ENCODE assay signal across 20 cellular contexts in genomic region chr4:7767966-7768365, GRCh38.
"Had no signal": no experiment of that assay in that cellular context is flagged by ENCODE, and none has a peak within 500 bp of the region (broad histone marks: within the 10 kb centered on the region; RNA-seq: fewer than 3 reads in every experiment).

No MANE protein-coding gene starts in this region.

- H3K9me3 ChIP-seq: esophagus squamous epithelium, gastroesophageal sphincter, sigmoid colon had no signal

- H3K27me3 ChIP-seq: esophagus squamous epithelium, gastroesophageal sphincter, hepatocyte, neural progenitor cell, sigmoid colon had no signal

- H3K36me3 ChIP-seq: neural progenitor cell had no signal

- H3K36me3 Mint-ChIP-seq: natural killer cell treated with Interleukin-12 subunit alpha and Interleukin-12 subunit beta and Interleukin-15 and Interleukin-18, amount 100 ng/mL, for 72 hours had no signal

- H3K27ac Mint-ChIP-seq: natural killer cell treated with Interleukin-12 subunit alpha and Interleukin-12 subunit beta and Interleukin-15 and Interleukin-18, amount 100 ng/mL, for 72 hours; neural progenitor cell had no signal

- H3K9me3 Mint-ChIP-seq: natural killer cell treated with Interleukin-12 subunit alpha and Interleukin-12 subunit beta and Interleukin-15 and Interleukin-18, amount 100 ng/mL, for 72 hours; neural progenitor cell had no signal

- DNase-seq: effector memory CD4-positive, alpha-beta T cell; esophagus squamous epithelium; foreskin fibroblast; kidney; left cardiac atrium; left ventricle myocardium superior; mesenchymal stem cell; midbrain; nucleus accumbens; sigmoid colon; stimulated activated CD4-positive, alpha-beta T cell treated with anti-CD3 and anti-CD28 coated beads, Interleukin-12 subunit alpha, Interleukin-12 subunit beta, amount 100 ng/mL, for 4 hours; stimulated activated naive CD4-positive, alpha-beta T cell treated with Interleukin-2 at 50 U/mL for 16 hours; trophoblast cell had no signal

- ATAC-seq: gastroesophageal sphincter; left cardiac atrium; left ventricle myocardium superior; natural killer cell treated with Interleukin-12 subunit alpha and Interleukin-12 subunit beta and Interleukin-15 and Interleukin-18, amount 100 ng/mL, for 72 hours had no signal

- H3K27ac ChIP-seq: hepatocyte, neural progenitor cell, parathyroid adenoma, skin epidermis had no signal

- H3K4me1 ChIP-seq: parathyroid adenoma had no signal

- H3K4me3 Mint-ChIP-seq: natural killer cell treated with Interleukin-12 subunit alpha and Interleukin-12 subunit beta and Interleukin-15 and Interleukin-18, amount 100 ng/mL, for 72 hours; neural progenitor cell had no signal

- H3K4me3 ChIP-seq: esophagus squamous epithelium, gastroesophageal sphincter, hepatocyte, lung, neural progenitor cell, sigmoid colon, skin epidermis had no signal
